In genomic region chr3:196219194-196219969, GRCh38 we compare ENCODE assay signal across 1 cellular context.
TF ChIP-seq lines count a peak whose summit lies in the region.

No MANE protein-coding gene starts in this region.

TF ChIP-seq in GM12878, 131 proteins besides CTCF, POLR2A, EP300 and RAD21 (continued from another document and continues in another):
- no peak for TF ChIP-seq IRF3 (IDR thresholded peaks at IDR 0.05)
- TF ChIP-seq CEBPZ (IDR thresholded peaks at IDR 0.05; ENCODE audit: low read depth, low read length) = no peak
- no peak for TF ChIP-seq POU2F2 (IDR thresholded peaks at IDR 0.05; ENCODE audit: borderline replicate concordance, low read depth, low read length)
- TF ChIP-seq ZZZ3 (IDR thresholded peaks at IDR 0.05; ENCODE audit: control insufficient read depth, insufficient read length, low read depth) = no peak
- no peak for TF ChIP-seq PRDM15 (CRISPR knock-in tag; IDR thresholded peaks at IDR 0.05)
- TF ChIP-seq KLF5 (IDR thresholded peaks at IDR 0.05; ENCODE audit: partially characterized antibody) = no peak
- TF ChIP-seq ATF2 (IDR thresholded peaks at IDR 0.05; ENCODE audit: low read length) = no peak
- TF ChIP-seq SPI1 (IDR thresholded peaks at IDR 0.05; ENCODE audit: borderline replicate concordance, insufficient read depth, low read depth, low read length) = no peak
- no peak for TF ChIP-seq CHD4 (IDR thresholded peaks at IDR 0.05)
- no peak for TF ChIP-seq ZNF592 (IDR thresholded peaks at IDR 0.05)
- TF ChIP-seq MTA2 (IDR thresholded peaks at IDR 0.05; ENCODE audit: low read depth) = peak; percentile 11; the same call in 1 of the 2 replicates
- no peak for TF ChIP-seq ZNF274 (IDR thresholded peaks at IDR 0.05; ENCODE audit: insufficient read depth, insufficient read length)
- TF ChIP-seq JUND (IDR thresholded peaks at IDR 0.05; ENCODE audit: low read depth, low read length) = no peak
- TF ChIP-seq ETV6 (conservative IDR thresholded peaks at IDR 0.05 in 1 of 2, IDR thresholded peaks at IDR 0.05 in 1 of 2; ENCODE audit: borderline replicate concordance in 1 of 2, low read depth in 1 of 2) = no peak
- peak in 1 of 2 experiments; percentile 40; a peak in 2 of 4 replicates for TF ChIP-seq BHLHE40 (IDR thresholded peaks at IDR 0.05; ENCODE audit: borderline replicate concordance in 1 of 2, low read depth in 2 of 2, low read length in 1 of 2)
- TF ChIP-seq RBBP5 (conservative IDR thresholded peaks at IDR 0.05) = no peak
- TF ChIP-seq MAX (IDR thresholded peaks at IDR 0.05; ENCODE audit: low read depth, low read length) = no peak; the same call in 1 of the 2 replicates
- no peak for TF ChIP-seq KAT2A (conservative IDR thresholded peaks at IDR 0.05; ENCODE audit: control insufficient read depth, low read depth, low read length)
- no peak for TF ChIP-seq BCL11A (IDR thresholded peaks at IDR 0.05; ENCODE audit: low read depth, low read length)
- no peak for TF ChIP-seq ZBTB40 (IDR thresholded peaks at IDR 0.05; ENCODE audit: borderline replicate concordance)
- TF ChIP-seq ZNF217 (IDR thresholded peaks at IDR 0.05) = no peak
- TF ChIP-seq CBFB (IDR thresholded peaks at IDR 0.05; ENCODE audit: low read depth) = no peak
- TF ChIP-seq GABPA (IDR thresholded peaks at IDR 0.05; ENCODE audit: low read depth) = no peak
- TF ChIP-seq ASH2L (IDR thresholded peaks at IDR 0.05; ENCODE audit: borderline replicate concordance, low read depth) = no peak
- no peak for TF ChIP-seq CBX5 (IDR thresholded peaks at IDR 0.05; ENCODE audit: low read depth)
- TF ChIP-seq SRF (IDR thresholded peaks at IDR 0.05; ENCODE audit: low read depth in 2 of 2, low read length in 2 of 2) = no peak
- TF ChIP-seq ATF7 (IDR thresholded peaks at IDR 0.05; ENCODE audit: low read depth) = no peak
- TF ChIP-seq ZNF687 (IDR thresholded peaks at IDR 0.05) = no peak
- TF ChIP-seq DPF2 (IDR thresholded peaks at IDR 0.05) = no peak
- TF ChIP-seq IRF4 (IDR thresholded peaks at IDR 0.05; ENCODE audit: low read depth, low read length) = no peak
- no peak for TF ChIP-seq TARDBP (IDR thresholded peaks at IDR 0.05; ENCODE audit: borderline replicate concordance)
- no peak for TF ChIP-seq PML (IDR thresholded peaks at IDR 0.05; ENCODE audit: low read length)
- no peak for TF ChIP-seq MEF2A (IDR thresholded peaks at IDR 0.05; ENCODE audit: insufficient read depth, low read depth, low read length)
- peak; percentile 51 for TF ChIP-seq RUNX3 (IDR thresholded peaks at IDR 0.05; ENCODE audit: low read length)
- no peak for TF ChIP-seq ESRRA (IDR thresholded peaks at IDR 0.05; ENCODE audit: low read length)
- TF ChIP-seq LARP7 (IDR thresholded peaks at IDR 0.05) = no peak
